7 cellular contexts compared by ENCODE assay signal in genomic region chr16:31487720-31488629, GRCh38. TPM values are rescaled to one million over a fixed set of nuclear protein-coding genes. Genes with fewer than 3 reads are reported as not detected.
DNase-seq lines count a peak whose midpoint lies in the region; ATAC-seq and TF ChIP-seq lines count a peak whose summit lies in the region.

No MANE protein-coding gene starts in this region.

- TF ChIP-seq POLR2A in stomach (IDR thresholded peaks at IDR 0.05) = no peak

- peaks cover 4 to 33% (median 29%) of the 10 kb centered on the region in 4 donors for H3K36me3 ChIP-seq in stomach

- peaks cover 5% of the 10 kb centered on the region for H3K4me1 Mint-ChIP-seq in activated CD8-positive, alpha-beta memory T cell treated with anti-CD3 and anti-CD28 coated beads, Interleukin-2, amount 10 ng/mL, durations not matched to agents 7 days and 5 days
- H3K4me1 Mint-ChIP-seq in naive B cell = peaks cover 11 to 23% (median 19%) of the 10 kb centered on the region in 3 donors

- peak overlapping the region; percentile 80 for H3K4me3 Mint-ChIP-seq in activated CD8-positive, alpha-beta memory T cell treated with anti-CD3 and anti-CD28 coated beads, Interleukin-2, amount 10 ng/mL, durations not matched to agents 7 days and 5 days
- peak overlapping the region; percentile 83 to 95 (median 92) for H3K4me3 Mint-ChIP-seq in naive B cell

- 0 to 2% (median 1%) methylated on average over 16 to 77 of the region's 77 CpGs for WGBS in stomach, 5 donors

- peaks cover 1% of the 10 kb centered on the region for H3K36me3 Mint-ChIP-seq in activated CD8-positive, alpha-beta memory T cell treated with anti-CD3 and anti-CD28 coated beads, Interleukin-2, amount 10 ng/mL, durations not matched to agents 7 days and 5 days
- peaks cover 0 to 7% of the 10 kb centered on the region in 2 donors for H3K36me3 Mint-ChIP-seq in naive B cell

- peak; percentile 92 for DNase-seq in NCI-H2227 (lab: John Stamatoyannopoulos, UW; ENCODE audit: unreplicated experiment)
- peak; percentile 70 for DNase-seq in activated CD8-positive, alpha-beta memory T cell treated with anti-CD3 and anti-CD28 coated beads, Interleukin-2, amount 10 ng/mL, durations not matched to agents 7 days and 5 days
- DNase-seq in epithelial cell of esophagus (ENCODE audit: low read depth) = peak; percentile 72
- peak; percentile 59 for DNase-seq in naive B cell
- peak; percentile 75 for DNase-seq in stomach

- CTCF ChIA-PET in activated CD8-positive, alpha-beta memory T cell treated with anti-CD3 and anti-CD28 coated beads, Interleukin-2, amount 10 ng/mL, durations not matched to agents 7 days and 5 days (lab: Charles Lee) = interaction anchor here (0.8 to 1.8 kb wide), 3 partner anchors 10 to 27 kb away, joined by 3 to 6 read pairs (median 4); no protein-coding TSS in a partner anchor

- H3K9me3 Mint-ChIP-seq in activated CD8-positive, alpha-beta memory T cell treated with anti-CD3 and anti-CD28 coated beads, Interleukin-2, amount 10 ng/mL, durations not matched to agents 7 days and 5 days (ENCODE audit: low read depth) = no peaks in the 10 kb centered on the region
- no peaks in the 10 kb centered on the region for H3K9me3 Mint-ChIP-seq in naive B cell

- H3K4me1 ChIP-seq in stomach = peaks cover 22 to 35% (median 31%) of the 10 kb centered on the region in 4 donors

- TF ChIP-seq CTCF in epithelial cell of esophagus (IDR thresholded peaks at IDR 0.05; ENCODE audit: insufficient read depth, low read depth, low read length, missing control alignments) (no peak), stomach (IDR thresholded peaks at IDR 0.05) (no peak)

- no peak for TF ChIP-seq EP300 in stomach (IDR thresholded peaks at IDR 0.05)

- no peak overlapping the region for H3K27ac Mint-ChIP-seq in activated CD8-positive, alpha-beta memory T cell treated with anti-CD3 and anti-CD28 coated beads, Interleukin-2, amount 10 ng/mL, durations not matched to agents 7 days and 5 days
- H3K27ac Mint-ChIP-seq in naive B cell = peak overlapping the region in 1 of 6 donors; percentile 30

- no peaks in the 10 kb centered on the region for H3K9me3 ChIP-seq in stomach

- H3K27me3 Mint-ChIP-seq in activated CD8-positive, alpha-beta memory T cell treated with anti-CD3 and anti-CD28 coated beads, Interleukin-2, amount 10 ng/mL, durations not matched to agents 7 days and 5 days = peaks cover 24% of the 10 kb centered on the region
- H3K27me3 Mint-ChIP-seq in naive B cell = peaks cover 0 to 27% (median under 1%) of the 10 kb centered on the region in 3 donors

- intact Hi-C loops in stomach (cut with DNase I; ENCODE audit: low total_unique reads) = no loop called here

- peak overlapping the region in 4 of 5 donors; percentile 11 to 26 (median 15) for H3K27ac ChIP-seq in stomach

- H3K4me3 ChIP-seq in epithelial cell of esophagus (ENCODE audit: low read length) = peak overlapping the region; percentile 54
- H3K4me3 ChIP-seq in stomach = peak overlapping the region; percentile 48 to 79 (median 56)

- H3K27me3 ChIP-seq in stomach = peaks cover 0 to 40% (median 0%) of the 10 kb centered on the region in 3 donors

- ATAC-seq in GM18508 (IDR thresholded peaks at IDR 0.05; ENCODE audit: insufficient read depth, unreplicated experiment) (peak; percentile 42), HG02884 (IDR thresholded peaks at IDR 0.05; ENCODE audit: unreplicated experiment) (peak; percentile 84), naive B cell (ENCODE audit: low read depth in 2 of 2) (peak; percentile 90 to 95)
- peak; percentile 93 for ATAC-seq in activated CD8-positive, alpha-beta memory T cell treated with anti-CD3 and anti-CD28 coated beads, Interleukin-2, amount 10 ng/mL, durations not matched to agents 7 days and 5 days

RNA-seq across cellular contexts. Expression of gene SLC5A2, which starts 5.1 kb away (rescaled TPM):
- not detected for total RNA-seq in activated CD8-positive, alpha-beta memory T cell treated with anti-CD3 and anti-CD28 coated beads, Interleukin-2, amount 10 ng/mL, durations not matched to agents 7 days and 5 days
- polyA plus RNA-seq in naive B cell (ENCODE audit: low read depth in 6 of 6) = under 1 TPM in 3 of 6 donors, not detected in 3; 0.15 to 0.20 (median 0.18) TPM
- not detected for total RNA-seq in stomach
- 1 to 10 TPM in 1 of 3 donors, under 1 TPM in 2; 0.62 to 1.8 (median 0.76) TPM for polyA plus RNA-seq in stomach

RNA-seq across cellular contexts. Expression of gene TGFB1I1, which starts 16.0 kb away (rescaled TPM):
- total RNA-seq in activated CD8-positive, alpha-beta memory T cell treated with anti-CD3 and anti-CD28 coated beads, Interleukin-2, amount 10 ng/mL, durations not matched to agents 7 days and 5 days = 1 to 10 TPM in 1 of 2 experiments, under 1 TPM in 1; 0.67 to 1.0 TPM
- 1 to 10 TPM in 2 of 6 donors, under 1 TPM in 2, not detected in 2; 0.57 to 1.4 (median 0.94) TPM for polyA plus RNA-seq in naive B cell (ENCODE audit: low read depth in 6 of 6)
- total RNA-seq in stomach = 10 to 100 TPM; 36.0 to 84.0 (median 63.1) TPM
- 10 to 100 TPM; 44.8 to 49.3 (median 49.1) TPM for polyA plus RNA-seq in stomach

RNA-seq across cellular contexts. Expression of gene RUSF1, which starts 20.2 kb away (rescaled TPM):
- 10 to 100 TPM; 32.8 to 37.7 TPM for total RNA-seq in activated CD8-positive, alpha-beta memory T cell treated with anti-CD3 and anti-CD28 coated beads, Interleukin-2, amount 10 ng/mL, durations not matched to agents 7 days and 5 days
- 10 to 100 TPM; 12.6 to 25.3 (median 21.2) TPM for polyA plus RNA-seq in naive B cell (ENCODE audit: low read depth in 6 of 6)
- total RNA-seq in stomach = 100 to 1,000 TPM in 1 of 5 donors, 10 to 100 TPM in 4; 27.4 to 171 (median 60.0) TPM
- 10 to 100 TPM; 21.4 to 47.5 (median 28.8) TPM for polyA plus RNA-seq in stomach

RNA-seq across cellular contexts. Expression of gene ARMC5, which starts 28.7 kb away (rescaled TPM):
- total RNA-seq in activated CD8-positive, alpha-beta memory T cell treated with anti-CD3 and anti-CD28 coated beads, Interleukin-2, amount 10 ng/mL, durations not matched to agents 7 days and 5 days = 10 to 100 TPM; 19.2 to 22.2 TPM
- polyA plus RNA-seq in naive B cell (ENCODE audit: low read depth in 6 of 6) (1 to 10 TPM; 4.2 to 8.2 (median 6.1) TPM), stomach (10 to 100 TPM in 2 of 3 donors, 1 to 10 TPM in 1; 6.7 to 13.0 (median 11.3) TPM)
- 10 to 100 TPM in 2 of 5 donors, 1 to 10 TPM in 2, not detected in 1; 2.6 to 29.8 (median 15.1) TPM for total RNA-seq in stomach

RNA-seq across cellular contexts. Expression of gene AHSP, which starts 39.7 kb away (rescaled TPM):
- not detected for total RNA-seq in activated CD8-positive, alpha-beta memory T cell treated with anti-CD3 and anti-CD28 coated beads, Interleukin-2, amount 10 ng/mL, durations not matched to agents 7 days and 5 days
- polyA plus RNA-seq in naive B cell (ENCODE audit: low read depth in 6 of 6) (not detected), stomach (not detected)
- 1 to 10 TPM in 1 of 5 donors, not detected in 4; 4.8 TPM for total RNA-seq in stomach

Comparison
In these comparisons a context has a peak if more than half of its experiments do, and no peak if none do; other contexts are left out.
1. Peak in every context shown above with its lines: DNase-seq, ATAC-seq, H3K4me3 ChIP-seq and H3K27ac ChIP-seq.
2. ATAC-seq: peak in every context shown above with its lines; median percentile 93 in activated CD8-positive, alpha-beta memory T cell treated with anti-CD3 and anti-CD28 coated beads, Interleukin-2, amount 10 ng/mL, durations not matched to agents 7 days and 5 days; 92 in naive B cell; 84 in HG02884; 42 in GM18508.
3. RNA of gene TGFB1I1, which starts 16.0 kb away (total RNA-seq): 36.0 to 84.0 TPM in stomach; 0.67 to 1.0 TPM in activated CD8-positive, alpha-beta memory T cell treated with anti-CD3 and anti-CD28 coated beads, Interleukin-2, amount 10 ng/mL, durations not matched to agents 7 days and 5 days; every median in the first group is over 10 times any median in the second.